ENCODE assay signal across 15 cellular contexts in the genomic region with DNA sequence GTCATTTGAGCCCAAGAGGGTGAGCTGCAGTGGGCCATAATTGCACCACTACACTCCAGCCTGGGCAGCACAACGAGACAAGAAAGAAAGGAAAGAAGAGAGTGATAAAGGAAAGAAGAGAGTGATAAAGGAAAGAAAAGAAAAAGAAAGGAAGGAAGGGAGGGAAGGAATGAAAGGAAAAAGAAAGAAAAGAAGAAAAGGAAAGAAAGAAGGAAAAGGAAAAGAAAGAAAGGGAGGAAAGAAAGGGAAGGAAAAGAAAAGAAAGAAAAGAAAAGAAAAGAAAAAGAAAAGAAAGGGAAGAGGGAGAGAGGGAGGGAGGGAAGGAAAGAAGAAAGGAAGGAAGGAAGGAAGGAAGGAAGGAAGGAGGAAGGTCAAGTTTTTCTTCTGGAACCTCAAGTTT. TPM values are rescaled to one million over a fixed set of nuclear protein-coding genes. Genes with fewer than 3 reads are reported as not detected.
"Had no signal": no experiment of that assay in that cellular context is flagged by ENCODE, and none has a peak within 500 bp of the region (broad histone marks: within the 10 kb centered on the region; RNA-seq: fewer than 3 reads in every experiment).

No MANE protein-coding gene starts in this region.

- H3K27me3 Mint-ChIP-seq: naive thymus-derived CD8-positive, alpha-beta T cell had no signal

- H3K9me3 ChIP-seq: heart left ventricle, right atrium auricular region, sigmoid colon had no signal

- DNase-seq: effector CD4-positive, alpha-beta T cell; heart left ventricle; hippocampal formation; kidney glomerular epithelial cell; mesendoderm; naive thymus-derived CD8-positive, alpha-beta T cell; sigmoid colon; stimulated activated CD4-positive, alpha-beta T cell treated with anti-CD3 and anti-CD28 coated beads, Interleukin-12 subunit alpha, Interleukin-12 subunit beta, amount 100 ng/mL, for 4 hours; stimulated activated naive CD4-positive, alpha-beta T cell treated with Interleukin-2 at 50 U/mL for 16 hours; trophoblast cell had no signal

- H3K9me3 Mint-ChIP-seq: naive thymus-derived CD8-positive, alpha-beta T cell; neural crest cell had no signal

- ATAC-seq: esophagus mucosa; heart left ventricle; naive thymus-derived CD8-positive, alpha-beta T cell had no signal

- H3K27me3 ChIP-seq: heart left ventricle, right atrium auricular region, sigmoid colon had no signal

- H3K36me3 ChIP-seq: heart left ventricle, right atrium auricular region, sigmoid colon had no signal

- H3K4me3 Mint-ChIP-seq: naive thymus-derived CD8-positive, alpha-beta T cell; neural crest cell had no signal

- H3K27ac ChIP-seq: coronary artery, heart left ventricle, right atrium auricular region, sigmoid colon, skin epidermis had no signal

- H3K4me3 ChIP-seq: coronary artery, heart left ventricle, right atrium auricular region, sigmoid colon, skin epidermis had no signal

RNA-seq across cellular contexts. Expression of a gene that starts 36.0 kb away (rescaled TPM):
- total RNA-seq: naive thymus-derived CD8-positive, alpha-beta T cell had no signal
- polyA plus RNA-seq: naive thymus-derived CD8-positive, alpha-beta T cell had no signal
